Comparison of ENCODE assay signal across 21 cellular contexts in genomic region chr21:44379991-44380865, GRCh38. TPM values are rescaled to one million over a fixed set of nuclear protein-coding genes. Genes with fewer than 3 reads are reported as not detected.
DNase-seq lines count a peak whose midpoint lies in the region; ATAC-seq and TF ChIP-seq lines count a peak whose summit lies in the region.
"Had no signal": no experiment of that assay in that cellular context is flagged by ENCODE, and none has a peak within 500 bp of the region (broad histone marks: within the 10 kb centered on the region; RNA-seq: fewer than 3 reads in every experiment).

No MANE protein-coding gene starts in this region.

- no peaks in the 10 kb centered on the region for H3K79me2 ChIP-seq in neural cell (replicated peaks; ENCODE audit: insufficient read depth, low read length)

- no peak for ATAC-seq in HG02763 (IDR thresholded peaks at IDR 0.05; ENCODE audit: unreplicated experiment)
- ATAC-seq in activated T-cell treated with anti-CD3 and anti-CD28 coated beads, Interleukin-2, amount 50 U/mL, for 4 hours = no peak
- ATAC-seq: CD8-positive, alpha-beta T cell had no signal

- peaks cover under 1% of the 10 kb centered on the region for H3K36me3 Mint-ChIP-seq in endodermal cell (ENCODE audit: low read depth)
- peaks cover 8% of the 10 kb centered on the region for H3K36me3 Mint-ChIP-seq in activated T-cell treated with anti-CD3 and anti-CD28 coated beads, Interleukin-2, amount 50 U/mL, for 4 hours (ENCODE audit: insufficient read depth)

- H3K4me1 ChIP-seq in endodermal cell (ENCODE audit: control insufficient read depth, insufficient read depth, low read length) = peaks cover 5% of the 10 kb centered on the region
- H3K4me1 ChIP-seq: SJSA1 had no signal

- no peak overlapping the region for H3K27ac ChIP-seq in endodermal cell (ENCODE audit: low read depth, low read length)
- peak overlapping the region; percentile 29 for H3K27ac ChIP-seq in neural cell (ENCODE audit: low read length)
- H3K27ac ChIP-seq: RWPE1, SJSA1 had no signal

- no peak overlapping the region for H3K27ac Mint-ChIP-seq in endodermal cell
- H3K27ac Mint-ChIP-seq: CD8-positive, alpha-beta T cell had no signal

- H3K4me3 ChIP-seq in endodermal cell (ENCODE audit: low read length) (no peak overlapping the region), neural cell (ENCODE audit: low read length) (no peak overlapping the region)
- H3K4me3 ChIP-seq: SJSA1 had no signal

- TF ChIP-seq EP300 in neural cell (conservative IDR thresholded peaks at IDR 0.05; ENCODE audit: poor library complexity, severe bottlenecking) = peak; percentile 17

- WGBS in endodermal cell (ENCODE audit: insufficient coverage in 1 of 2, insufficient read length in 1 of 2), 2 experiments = 79 to 83% methylated on average over 27 to 31 of the region's 31 CpGs

- DNase-seq in NCI-H2227 treated with DMSO at 0.1 percent for 48 hours (lab: John Stamatoyannopoulos, UW) (peak; percentile 7), endodermal cell (peak; percentile 73), ureter (ENCODE audit: low spot score) (peak; percentile 35), kidney tubule cell (ENCODE audit: low spot score) (no peak)
- no peak for DNase-seq in activated T-cell treated with anti-CD3 and anti-CD28 coated beads, Interleukin-2, amount 50 U/mL, for 4 hours
- DNase-seq: DMS 273 treated with DMSO at 0.1 percent for 48 hours; EL; HCEC 1CT; NCI-H146; NCI-H2081 treated with DMSO at 0.1 percent for 48 hours; NCI-H345; NCI-H69; NK-92 treated with Interleukin-12 subunit alpha and Interleukin-12 subunit beta, amount 100 ng/mL, for 24 hours had no signal

- TF ChIP-seq CTCF in endodermal cell (conservative IDR thresholded peaks at IDR 0.05) (no peak), neural cell (IDR thresholded peaks at IDR 0.05; ENCODE audit: poor library complexity, severe bottlenecking) (no peak)

- H3K27me3 ChIP-seq in endodermal cell (ENCODE audit: control insufficient read depth, insufficient read depth, low read length, poor library complexity, severe bottlenecking) (no peaks in the 10 kb centered on the region), neural cell (ENCODE audit: insufficient read depth, low read depth, low read length) (no peaks in the 10 kb centered on the region)
- H3K27me3 ChIP-seq: SJSA1 had no signal

- H3K9ac ChIP-seq in endodermal cell (ENCODE audit: extremely low read depth, low read length, poor library complexity, severe bottlenecking) = no peak overlapping the region
- peak overlapping the region; percentile 19 for H3K9ac ChIP-seq in neural cell (ENCODE audit: low read length)

- H3K9me2 ChIP-seq in neural cell (ENCODE audit: insufficient read depth, low read length) = no peaks in the 10 kb centered on the region

- H4K20me1 ChIP-seq in neural cell (ENCODE audit: insufficient read depth) = no peaks in the 10 kb centered on the region

- H3K4me1 Mint-ChIP-seq in endodermal cell = peaks cover 13% of the 10 kb centered on the region
- peaks cover 9% of the 10 kb centered on the region for H3K4me1 Mint-ChIP-seq in activated T-cell treated with anti-CD3 and anti-CD28 coated beads, Interleukin-2, amount 50 U/mL, for 4 hours (ENCODE audit: low read depth)

- H2AFZ ChIP-seq in neural cell (ENCODE audit: low read depth, low read length) = no peak overlapping the region

- no peak overlapping the region for H3K4me2 ChIP-seq in neural cell (ENCODE audit: low read length)

- H3K36me3 ChIP-seq in endodermal cell (ENCODE audit: control insufficient read depth, insufficient read depth, low read length) (no peaks in the 10 kb centered on the region), neural cell (ENCODE audit: insufficient read depth, low read length) (no peaks in the 10 kb centered on the region)
- H3K36me3 ChIP-seq: SJSA1 had no signal

- H3K9me3 ChIP-seq in endodermal cell (ENCODE audit: control insufficient read depth, low read length) (peaks cover 20% of the 10 kb centered on the region), neural cell (ENCODE audit: low read length) (no peaks in the 10 kb centered on the region)
- H3K9me3 ChIP-seq: SJSA1 had no signal

- H3K27me3 Mint-ChIP-seq in endodermal cell (ENCODE audit: insufficient read depth) = peaks cover 5% of the 10 kb centered on the region
- H3K27me3 Mint-ChIP-seq in activated T-cell treated with anti-CD3 and anti-CD28 coated beads, Interleukin-2, amount 50 U/mL, for 4 hours (ENCODE audit: low read depth) = no peaks in the 10 kb centered on the region

- no peaks in the 10 kb centered on the region for H3F3A ChIP-seq in neural cell (ENCODE audit: insufficient read depth, low read length, poor library complexity, severe bottlenecking)

- no peak overlapping the region for H3K4me3 Mint-ChIP-seq in endodermal cell
- no peak overlapping the region for H3K4me3 Mint-ChIP-seq in activated T-cell treated with anti-CD3 and anti-CD28 coated beads, Interleukin-2, amount 50 U/mL, for 4 hours
- H3K4me3 Mint-ChIP-seq: CD8-positive, alpha-beta T cell had no signal

- no peak for TF ChIP-seq RAD21 in neural cell (conservative IDR thresholded peaks at IDR 0.05)

- peaks cover 25% of the 10 kb centered on the region for H3K9me3 Mint-ChIP-seq in endodermal cell
- H3K9me3 Mint-ChIP-seq in activated T-cell treated with anti-CD3 and anti-CD28 coated beads, Interleukin-2, amount 50 U/mL, for 4 hours = peaks cover 18% of the 10 kb centered on the region

TF ChIP-seq in neural cell, 6 proteins besides CTCF, POLR2A, EP300 and RAD21:
- TF ChIP-seq MXI1 (conservative IDR thresholded peaks at IDR 0.05; ENCODE audit: poor library complexity, severe bottlenecking) (peak; percentile 13), SMC3 (conservative IDR thresholded peaks at IDR 0.05; ENCODE audit: poor library complexity) (no peak), REST (IDR thresholded peaks at IDR 0.05; ENCODE audit: borderline replicate concordance) (no peak), EZH2 (IDR thresholded peaks at IDR 0.05; ENCODE audit: borderline replicate concordance, insufficient read depth, low read length, poor library complexity, severe bottlenecking) (no peak), POLR2AphosphoS5 (IDR thresholded peaks at IDR 0.05) (peak; percentile 63)
TF ChIP-seq in neural cell: peak in this region for 2.

RNA-seq across cellular contexts. Expression of gene TRPM2, which starts 26.8 kb away (rescaled TPM):
- 10 to 100 TPM in 1 of 2 donors, 1 to 10 TPM in 1; 1.6 to 12.5 TPM for total RNA-seq in endodermal cell
- 0.36 TPM for polyA plus RNA-seq in endodermal cell (2013, experiment 1 of 2)
- 0.33 TPM for polyA plus RNA-seq in endodermal cell (2013, experiment 2 of 2)
- polyA plus RNA-seq in neural cell = 0.14 and 0.16 TPM in 2 replicates
- 0.24 TPM in 1 of 2 replicates, not detected in the other for polyA minus RNA-seq in neural cell
- 10.0 TPM for total RNA-seq in ureter
- 10 to 100 TPM in 1 of 3 donors, 1 to 10 TPM in 1, under 1 TPM in 1; 0.95 to 21.6 (median 2.5) TPM for total RNA-seq in activated T-cell treated with anti-CD3 and anti-CD28 coated beads, Interleukin-2, amount 50 U/mL, for 4 hours
- total RNA-seq: HT-29 had no signal
- polyA plus RNA-seq: AG04450, BJ had no signal

RNA-seq across cellular contexts. Expression of gene CFAP410, which starts 41.0 kb away (rescaled TPM):
- 10 to 100 TPM; 33.1 to 35.7 TPM for total RNA-seq in endodermal cell
- 18.8 TPM for polyA plus RNA-seq in endodermal cell (2013, experiment 1 of 2)
- polyA plus RNA-seq in endodermal cell (2013, experiment 2 of 2) = 17.7 TPM
- 36.0 and 36.5 TPM in 2 replicates for polyA plus RNA-seq in neural cell
- 10.9 and 11.4 TPM in 2 replicates for polyA minus RNA-seq in neural cell
- total RNA-seq in ureter = 20.2 TPM
- total RNA-seq in activated T-cell treated with anti-CD3 and anti-CD28 coated beads, Interleukin-2, amount 50 U/mL, for 4 hours = 10 to 100 TPM; 30.2 to 32.7 (median 30.5) TPM

Comparison
In these comparisons a context has a peak if more than half of its experiments do, and no peak if none do; other contexts are left out.
1. DNase-seq: peak in NCI-H2227 treated with DMSO at 0.1 percent for 48 hours (single experiment), endodermal cell (single experiment) and ureter (single experiment); none in kidney tubule cell (single experiment) and activated T-cell treated with anti-CD3 and anti-CD28 coated beads, Interleukin-2, amount 50 U/mL, for 4 hours (single experiment).